In genomic region chr10:79305515-79305914, GRCh38 we compare ENCODE assay signal across 20 cellular contexts. TPM values are rescaled to one million over a fixed set of nuclear protein-coding genes. Genes with fewer than 3 reads are reported as not detected.
DNase-seq lines count a peak whose midpoint lies in the region; ATAC-seq and TF ChIP-seq lines count a peak whose summit lies in the region.
"Had no signal": no experiment of that assay in that cellular context is flagged by ENCODE, and none has a peak within 500 bp of the region (broad histone marks: within the 10 kb centered on the region; RNA-seq: fewer than 3 reads in every experiment).

No MANE protein-coding gene starts in this region.

- H3K18ac ChIP-seq in neuronal stem cell (ENCODE audit: low read length): no peak overlapping the region

- peaks cover 12% of the 10 kb centered on the region for H3K4me1 Mint-ChIP-seq in activated CD8-positive, alpha-beta T cell treated with anti-CD3 and anti-CD28 coated beads, Interleukin-2, amount 10 ng/mL, durations not matched to agents 7 days and 5 days (ENCODE audit: low read depth)
- H3K4me1 Mint-ChIP-seq: CD4-positive, alpha-beta memory T cell; GM23338; H9 had no signal

- H3K9ac ChIP-seq in SK-N-SH (no peak overlapping the region), neuronal stem cell (ENCODE audit: low read depth, low read length, poor library complexity) (no peak overlapping the region)

- POLR2A ChIA-PET in SK-N-SH (lab: Yijun Ruan, JAX): no interaction called here
- POLR2A ChIA-PET in activated CD8-positive, alpha-beta T cell treated with anti-CD3 and anti-CD28 coated beads, Interleukin-2, amount 10 ng/mL, durations not matched to agents 7 days and 5 days (lab: Charles Lee): no interaction called here

- H3K27me3 Mint-ChIP-seq in activated CD8-positive, alpha-beta T cell treated with anti-CD3 and anti-CD28 coated beads, Interleukin-2, amount 10 ng/mL, durations not matched to agents 7 days and 5 days (ENCODE audit: low read depth): no peaks in the 10 kb centered on the region
- H3K27me3 Mint-ChIP-seq: CD4-positive, alpha-beta memory T cell had no signal

- no peaks in the 10 kb centered on the region for H3K9me2 ChIP-seq in SK-N-SH

- peaks cover 0 to 42% of the 10 kb centered on the region in 2 experiments; a peak in 1 of 4 replicates for H3K4me1 ChIP-seq in SK-N-SH (ENCODE audit: control insufficient read depth in 1 of 2, insufficient read depth in 2 of 2, low read depth in 1 of 2, low read length in 1 of 2)
- peaks cover 0 to 2% of the 10 kb centered on the region in 2 donors for H3K4me1 ChIP-seq in neuronal stem cell (ENCODE audit: control insufficient read depth in 2 of 2, insufficient read depth in 1 of 2, low read depth in 1 of 2, low read length in 2 of 2)
- H3K4me1 ChIP-seq: Caco-2 had no signal

- no peak for TF ChIP-seq CTCF in SK-N-SH (IDR thresholded peaks at IDR 0.05)

- no peaks in the 10 kb centered on the region for H3K9me3 Mint-ChIP-seq in activated CD8-positive, alpha-beta T cell treated with anti-CD3 and anti-CD28 coated beads, Interleukin-2, amount 10 ng/mL, durations not matched to agents 7 days and 5 days (ENCODE audit: insufficient read depth)
- H3K9me3 Mint-ChIP-seq: CD4-positive, alpha-beta memory T cell; GM23338; H9 had no signal

- peak overlapping the region; percentile 53 for H2BK5ac ChIP-seq in neuronal stem cell (ENCODE audit: low read length)

- no peak overlapping the region for H4K8ac ChIP-seq in neuronal stem cell (ENCODE audit: low read depth, low read length)

- no peak overlapping the region for H3K27ac Mint-ChIP-seq in activated CD8-positive, alpha-beta T cell treated with anti-CD3 and anti-CD28 coated beads, Interleukin-2, amount 10 ng/mL, durations not matched to agents 7 days and 5 days
- H3K27ac Mint-ChIP-seq: GM23338, H9 had no signal

- no peak overlapping the region for H2BK12ac ChIP-seq in neuronal stem cell (ENCODE audit: low read length)

- H3K4me2 ChIP-seq in SK-N-SH (no peak overlapping the region), neuronal stem cell (ENCODE audit: insufficient read depth, low read length, poor library complexity, severe bottlenecking) (no peak overlapping the region)
- H3K4me2 ChIP-seq: BLaER1 treated with 17β-estradiol and CSF1 and Interleukin-3, amounts not matched to agents 10 nM and 100 nM; GM23338 had no signal

- no peak overlapping the region for H3K23ac ChIP-seq in neuronal stem cell (ENCODE audit: low read depth, low read length, poor library complexity)

- no peaks in the 10 kb centered on the region for H3K27me3 ChIP-seq in SK-N-SH (ENCODE audit: insufficient read depth)
- no peaks in the 10 kb centered on the region for H3K27me3 ChIP-seq in neuronal stem cell (ENCODE audit: control insufficient read depth in 3 of 3, insufficient read depth in 3 of 3, low read depth in 1 of 3, low read length in 3 of 3)
- no peaks in the 10 kb centered on the region for H3K27me3 ChIP-seq in MG63
- H3K27me3 ChIP-seq: BE2C; BLaER1 treated with 17β-estradiol and CSF1 and Interleukin-3, amounts not matched to agents 10 nM and 100 nM had no signal

- H2BK15ac ChIP-seq in neuronal stem cell (ENCODE audit: low read length): no peak overlapping the region

- H3K79me2 ChIP-seq in SK-N-SH (ENCODE audit: insufficient read depth): peaks cover 19% of the 10 kb centered on the region

- 0 out of 2 replicates have a peak, but pooled peaks cover 4% of the 10 kb centered on the region for H4K20me1 ChIP-seq in SK-N-SH (ENCODE audit: insufficient read depth)

- ATAC-seq in SK-N-SH treated with all-trans-retinoic acid at 6 μM for 48 hours (no peak), left ventricle myocardium superior (no peak), Right ventricle myocardium inferior (no peak), GM18519 (IDR thresholded peaks at IDR 0.05; ENCODE audit: low FRiP score, unreplicated experiment) (no peak)
- ATAC-seq in activated CD8-positive, alpha-beta T cell treated with anti-CD3 and anti-CD28 coated beads, Interleukin-2, amount 10 ng/mL, durations not matched to agents 7 days and 5 days: no peak
- ATAC-seq: GM12878, GM23338, HCT116 had no signal

- no peak overlapping the region for H3K4ac ChIP-seq in neuronal stem cell (ENCODE audit: low read length)

- H3K9me3 ChIP-seq in SK-N-SH (no peaks in the 10 kb centered on the region), neuronal stem cell (replicated peaks in 1 of 2; ENCODE audit: control insufficient read depth in 2 of 2, insufficient read depth in 1 of 2, low read depth in 1 of 2, low read length in 2 of 2) (no peaks in the 10 kb centered on the region), MG63 (no peaks in the 10 kb centered on the region)
- H3K9me3 ChIP-seq: BE2C; BLaER1 treated with 17β-estradiol and CSF1 and Interleukin-3, amounts not matched to agents 10 nM and 100 nM; Caco-2 had no signal

- no peak overlapping the region for H3K14ac ChIP-seq in neuronal stem cell (ENCODE audit: low read length)

- peaks cover 5% of the 10 kb centered on the region for H3K79me1 ChIP-seq in neuronal stem cell (ENCODE audit: low read depth, low read length)

- peaks cover 43% of the 10 kb centered on the region for H3K36me3 Mint-ChIP-seq in activated CD8-positive, alpha-beta T cell treated with anti-CD3 and anti-CD28 coated beads, Interleukin-2, amount 10 ng/mL, durations not matched to agents 7 days and 5 days (ENCODE audit: low read depth)

- 100% methylated on average over 2 of the region's 8 CpGs for WGBS in SK-N-SH (ENCODE audit: low lambda C conversion rate)
- WGBS in neuronal stem cell (ENCODE audit: extremely low coverage in 2 of 2, insufficient read length in 2 of 2, insufficient replicate concordance in 1 of 2), 2 donors: no CpG with 5 or more reads among the region's 8 CpGs

- DNase-seq in SK-N-SH: peak; percentile 19
- DNase-seq in left ventricle myocardium superior: peak; percentile 11
- DNase-seq in Right ventricle myocardium inferior (ENCODE audit: missing footprints): no peak
- no peak for DNase-seq in neuronal stem cell (ENCODE audit: low spot score)
- no peak for DNase-seq in MG63
- DNase-seq in activated CD8-positive, alpha-beta T cell treated with anti-CD3 and anti-CD28 coated beads, Interleukin-2, amount 10 ng/mL, durations not matched to agents 7 days and 5 days: no peak
- DNase-seq: AML-193; BE2C; Caco-2; CD4-positive, alpha-beta memory T cell; DMS153; DND-41; H9 had no signal

- no peak overlapping the region for H4K91ac ChIP-seq in neuronal stem cell (ENCODE audit: low read depth, low read length, poor library complexity)

- H3K27ac ChIP-seq in SK-N-SH (ENCODE audit: low read depth in 2 of 2, low read length in 1 of 2) (peak overlapping the region in 1 of 2 experiments; percentile 80; a peak in 1 of 4 replicates), neuronal stem cell (replicated peaks; ENCODE audit: low read length) (no peak overlapping the region)
- H3K27ac ChIP-seq: 22Rv1; BLaER1 treated with 17β-estradiol and CSF1 and Interleukin-3, amounts not matched to agents 10 nM and 100 nM had no signal

- H2AFZ ChIP-seq in SK-N-SH (ENCODE audit: low read depth) (no peak overlapping the region), neuronal stem cell (ENCODE audit: low read length) (no peak overlapping the region)
- H2AFZ ChIP-seq: GM23338 had no signal

- no peak for TF ChIP-seq RAD21 in SK-N-SH (IDR thresholded peaks at IDR 0.05; ENCODE audit: low read length)

- H3F3A ChIP-seq in SK-N-SH (replicated peaks; ENCODE audit: insufficient read depth): no peaks in the 10 kb centered on the region

- no peak for TF ChIP-seq EP300 in SK-N-SH (IDR thresholded peaks at IDR 0.05; ENCODE audit: borderline replicate concordance in 1 of 2, low read depth in 1 of 2, low read length in 1 of 2)

- intact Hi-C loops in left ventricle myocardium superior (cut with micrococcal nuclease) (no loop called here), Right ventricle myocardium inferior (cut with DNase I) (no loop called here)

- H3K4me3 Mint-ChIP-seq in activated CD8-positive, alpha-beta T cell treated with anti-CD3 and anti-CD28 coated beads, Interleukin-2, amount 10 ng/mL, durations not matched to agents 7 days and 5 days: no peak overlapping the region
- H3K4me3 Mint-ChIP-seq: CD4-positive, alpha-beta memory T cell; GM23338; H9 had no signal

- H2AK5ac ChIP-seq in neuronal stem cell (ENCODE audit: low read depth, low read length): no peak overlapping the region

- no peak overlapping the region for H2BK120ac ChIP-seq in neuronal stem cell (ENCODE audit: low read depth, low read length)

- peaks cover 29 to 86% of the 10 kb centered on the region in 2 experiments for H3K36me3 ChIP-seq in SK-N-SH (replicated peaks in 1 of 2; ENCODE audit: control insufficient read depth in 1 of 2, insufficient read depth in 2 of 2, low read length in 1 of 2)
- peaks cover 86 to 97% of the 10 kb centered on the region in 2 donors for H3K36me3 ChIP-seq in neuronal stem cell (replicated peaks in 1 of 2; ENCODE audit: control insufficient read depth in 2 of 2, insufficient read depth in 2 of 2, low read length in 2 of 2)
- H3K36me3 ChIP-seq in MG63: peaks cover 93% of the 10 kb centered on the region

- H3K4me3 ChIP-seq in SK-N-SH (ENCODE audit: low read depth in 2 of 2, low read length in 1 of 2) (no peak overlapping the region), neuronal stem cell (ENCODE audit: low read length in 2 of 2) (no peak overlapping the region), MG63 (no peak overlapping the region)
- H3K4me3 ChIP-seq: BLaER1 treated with 17β-estradiol and CSF1 and Interleukin-3, amounts not matched to agents 10 nM and 100 nM; GM12878; GM23338 had no signal

- CTCF ChIA-PET in SK-N-SH (lab: Yijun Ruan, JAX): interaction anchor here (1.0 to 1.3 kb wide), 3 partner anchors 12 to 44 kb away, joined by 3 read pairs; no protein-coding TSS in a partner anchor
- CTCF ChIA-PET in activated CD8-positive, alpha-beta T cell treated with anti-CD3 and anti-CD28 coated beads, Interleukin-2, amount 10 ng/mL, durations not matched to agents 7 days and 5 days (lab: Charles Lee): no interaction called here

TF ChIP-seq in SK-N-SH, 30 proteins besides CTCF, POLR2A, EP300 and RAD21:
- TF ChIP-seq MAX (IDR thresholded peaks at IDR 0.05; ENCODE audit: low read depth): no peak
TF ChIP-seq in SK-N-SH: peak in this region for 0.

TF ChIP-seq in SK-N-SH treated with all-trans-retinoic acid at 6 μM for 48 hours, 23 proteins besides CTCF, POLR2A, EP300 and RAD21 (continues in another document):
- no peak for TF ChIP-seq OSR1 (CRISPR knock-in tag; IDR thresholded peaks at IDR 0.05)
- no peak for TF ChIP-seq ZFP30 (CRISPR knock-in tag; IDR thresholded peaks at IDR 0.05)
- TF ChIP-seq CSDC2 (CRISPR knock-in tag; IDR thresholded peaks at IDR 0.05): no peak
- no peak for TF ChIP-seq RARB (CRISPR knock-in tag; IDR thresholded peaks at IDR 0.05)
- no peak for TF ChIP-seq ZNF565 (CRISPR knock-in tag; conservative IDR thresholded peaks at IDR 0.05; ENCODE audit: low read depth)

RNA-seq across cellular contexts. Expression of gene PPIF, which starts 41.8 kb away (rescaled TPM):
- 73.8 and 85.9 TPM in 2 replicates for polyA plus RNA-seq in SK-N-SH (2012; rRNA removed)
- polyA plus RNA-seq in SK-N-SH (2012; cell fraction: cytosol; rRNA removed): 64.9 and 80.6 TPM in 2 replicates
- polyA plus RNA-seq in SK-N-SH (2012; cell fraction: nucleus; rRNA removed): 163 and 169 TPM in 2 replicates
- total RNA-seq in left ventricle myocardium superior: 139 TPM
- 151 TPM for total RNA-seq in Right ventricle myocardium inferior
- polyA plus RNA-seq in neuronal stem cell (2013, experiment 1 of 2): 42.1 TPM
- polyA plus RNA-seq in neuronal stem cell (2013, experiment 2 of 2): 42.3 TPM
- total RNA-seq in MG63 (2014; rRNA removed; shearing (Covaris generic); ENCODE audit: low replicate concordance): 42.3 and 53.5 TPM in 2 replicates
- total RNA-seq in activated CD8-positive, alpha-beta T cell treated with anti-CD3 and anti-CD28 coated beads, Interleukin-2, amount 10 ng/mL, durations not matched to agents 7 days and 5 days: 10 to 100 TPM; 74.7 to 77.7 TPM

Comparison
In these comparisons a context has a peak if more than half of its experiments do, and no peak if none do; other contexts are left out.
1. DNase-seq: peak in SK-N-SH (single experiment) and left ventricle myocardium superior (single experiment); none in Right ventricle myocardium inferior (single experiment), neuronal stem cell (single experiment), MG63 (single experiment) and activated CD8-positive, alpha-beta T cell treated with anti-CD3 and anti-CD28 coated beads, Interleukin-2, amount 10 ng/mL, durations not matched to agents 7 days and 5 days (single experiment).